Comparison of ENCODE assay signal across 17 cellular contexts in the genomic region with DNA sequence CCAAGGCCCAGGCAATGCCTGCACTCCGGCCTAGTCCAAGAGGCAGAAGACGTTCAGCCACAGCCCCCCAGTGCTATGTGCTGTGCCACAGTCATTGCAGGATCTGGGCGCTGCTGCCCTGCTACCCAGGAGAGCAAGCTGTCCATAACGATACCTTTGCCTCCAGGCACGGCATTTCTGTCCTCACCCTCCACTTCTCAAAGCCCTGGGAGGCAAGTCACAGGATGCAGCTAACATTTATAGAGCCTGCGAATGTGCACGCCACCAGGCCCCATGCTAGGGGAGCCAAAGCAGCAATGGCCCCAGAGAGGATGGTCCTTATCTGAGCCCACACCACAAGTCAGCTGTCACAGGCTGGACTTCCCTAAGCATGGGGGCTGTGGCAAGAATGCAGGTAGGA. TPM values are rescaled to one million over a fixed set of nuclear protein-coding genes. Genes with fewer than 3 reads are reported as not detected.
A peak's percentile ranks its signal among the peaks of the same experiment; 100 is the strongest.
DNase-seq lines count a peak whose midpoint lies in the region; ATAC-seq, FAIRE-seq and TF ChIP-seq lines count a peak whose summit lies in the region.
"Had no signal": no experiment of that assay in that cellular context is flagged by ENCODE, and none has a peak within 500 bp of the region (broad histone marks: within the 10 kb centered on the region; RNA-seq: fewer than 3 reads in every experiment).

No MANE protein-coding gene starts in this region.

- no peaks in the 10 kb centered on the region for H3K27me3 Mint-ChIP-seq in activated T-cell treated with anti-CD3 and anti-CD28 coated beads, Interleukin-2, amount 50 U/mL, for 72 hours (ENCODE audit: low read depth)
- H3K27me3 Mint-ChIP-seq in HFFc6 (ENCODE audit: insufficient read depth), result no peaks in the 10 kb centered on the region; the same call in 1 of the 2 replicates
- H3K27me3 Mint-ChIP-seq in glutamatergic neuron (ENCODE audit: unreplicated experiment), result peaks cover 10% of the 10 kb centered on the region

- H2AFZ ChIP-seq in H1 (ENCODE audit: low read length) (no peak overlapping the region), osteoblast (ENCODE audit: low read length) (no peak overlapping the region)

- no peak overlapping the region for H2BK12ac ChIP-seq in H1 (ENCODE audit: low read depth, low read length)

- DNase-seq in activated T-cell treated with anti-CD3 and anti-CD28 coated beads, Interleukin-2, amount 50 U/mL, for 72 hours, result no peak
- DNase-seq in activated T-cell treated with anti-CD3 and anti-CD28 coated beads for 4 hours (no peak), HFFc6 (no peak), H1 (ENCODE audit: low read depth in 1 of 2, low spot score in 2 of 2) (no peak), osteoblast (ENCODE audit: insufficient read length, low spot score, missing footprints) (peak; percentile 69), glutamatergic neuron (no peak), NCI-H1417 treated with DMSO at 0.1 percent for 48 hours (lab: John Stamatoyannopoulos, UW) (no peak), NCI-H2196 (lab: John Stamatoyannopoulos, UW; ENCODE audit: unreplicated experiment) (no peak)
- DNase-seq: H7, Kasumi-1, MM.1S, NCI-H1105, NCI-H187, NCI-H69, SJCRH30 had no signal

- H3K14ac ChIP-seq in H1 (ENCODE audit: insufficient read length), result no peak overlapping the region

- no peak overlapping the region for H3K4me3 Mint-ChIP-seq in activated T-cell treated with anti-CD3 and anti-CD28 coated beads, Interleukin-2, amount 50 U/mL, for 72 hours
- H3K4me3 Mint-ChIP-seq in HFFc6 (no peak overlapping the region), glutamatergic neuron (ENCODE audit: unreplicated experiment) (no peak overlapping the region)

- TF ChIP-seq CTCF in HFFc6 (IDR thresholded peaks at IDR 0.05) (no peak), H1 (IDR thresholded peaks at IDR 0.05; ENCODE audit: control extremely low read depth in 1 of 3, insufficient read depth in 1 of 3, low read depth in 1 of 3, low read length in 3 of 3) (no peak), osteoblast (IDR thresholded peaks at IDR 0.05; ENCODE audit: extremely low read depth, low read depth, low read length) (no peak), glutamatergic neuron (IDR thresholded peaks at IDR 0.05; ENCODE audit: partially characterized antibody, unreplicated experiment) (no peak)

- POLR2A ChIA-PET in H1 (lab: Charles Lee; ENCODE audit: partially characterized antibody), result interaction anchor here (0.8 to 1.2 kb wide), 2 partner anchors 11 to 12 kb away, joined by 3 to 4 read pairs; no protein-coding TSS in a partner anchor

- no peak overlapping the region for H2BK15ac ChIP-seq in H1 (ENCODE audit: low read length)

- whole genome bisulfite sequencing in H1 (ENCODE audit: extremely low coverage in 1 of 2, insufficient coverage in 1 of 2, insufficient read length in 1 of 2, insufficient replicate concordance in 2 of 2, low coverage in 1 of 2, low lambda C conversion rate in 2 of 2, missing lambda C conversion rate in 1 of 2), 2 experiments, result 84% methylated on average over 7 of the region's 7 CpGs; no CpG with 5 or more reads in 1 of the 2 experiments

- H3K4me1 ChIP-seq in H1 (replicated peaks in 1 of 4; ENCODE audit: control insufficient read depth in 3 of 4, insufficient read depth in 4 of 4, low read length in 3 of 4), result peaks cover 0 to 12% (median 4%) of the 10 kb centered on the region in 4 experiments; a peak in 4 of 7 replicates
- no peaks in the 10 kb centered on the region for H3K4me1 ChIP-seq in osteoblast (ENCODE audit: insufficient read depth, low read length)

- TF ChIP-seq EP300 in H1 (IDR thresholded peaks at IDR 0.05; ENCODE audit: borderline replicate concordance in 1 of 2, low read depth in 2 of 2, low read length in 2 of 2), result no peak

- no peak overlapping the region for H4K5ac ChIP-seq in H1 (ENCODE audit: insufficient read length, low read depth, low read length)

- H3K36me3 ChIP-seq in H1 (ENCODE audit: control insufficient read depth in 2 of 4, insufficient read depth in 4 of 4, low read length in 3 of 4) (peaks cover 0 to 31% (median 8%) of the 10 kb centered on the region in 4 experiments; a peak in 5 of 8 replicates), osteoblast (ENCODE audit: insufficient read depth, low read length) (no peaks in the 10 kb centered on the region)
- H3K36me3 ChIP-seq: SJCRH30 had no signal

- H3K36me3 Mint-ChIP-seq in activated T-cell treated with anti-CD3 and anti-CD28 coated beads, Interleukin-2, amount 50 U/mL, for 72 hours (ENCODE audit: insufficient read depth in 2 of 2), result peaks cover 1 to 12% of the 10 kb centered on the region in 2 donors
- H3K36me3 Mint-ChIP-seq in HFFc6 (ENCODE audit: low read depth) (no peaks in the 10 kb centered on the region), glutamatergic neuron (ENCODE audit: unreplicated experiment) (no peaks in the 10 kb centered on the region)

- CTCF ChIA-PET in H1 (lab: Charles Lee; ENCODE audit: partially characterized antibody), result interaction anchor here (0.8 to 1.8 kb wide), 4 partner anchors 8 to 79 kb away, joined by 3 to 7 read pairs (median 3); no protein-coding TSS in a partner anchor

- no peak for TF ChIP-seq POLR2A in H1 (IDR thresholded peaks at IDR 0.05; ENCODE audit: control extremely low read depth in 1 of 2, low read depth in 2 of 2, low read length in 2 of 2)

- no peaks in the 10 kb centered on the region for H3K9me3 ChIP-seq in H1 (ENCODE audit: insufficient read depth in 2 of 2, low read depth in 1 of 2, low read length in 1 of 2)
- no peaks in the 10 kb centered on the region for H3K9me3 ChIP-seq in osteoblast (ENCODE audit: low read depth, low read length)
- H3K9me3 ChIP-seq: SJCRH30 had no signal

- H3K9me3 Mint-ChIP-seq in activated T-cell treated with anti-CD3 and anti-CD28 coated beads, Interleukin-2, amount 50 U/mL, for 72 hours, result no peaks in the 10 kb centered on the region
- H3K9me3 Mint-ChIP-seq in HFFc6, result no peaks in the 10 kb centered on the region
- H3K9me3 Mint-ChIP-seq in glutamatergic neuron (ENCODE audit: unreplicated experiment), result peaks cover 3% of the 10 kb centered on the region

- H3K4me1 Mint-ChIP-seq in activated T-cell treated with anti-CD3 and anti-CD28 coated beads, Interleukin-2, amount 50 U/mL, for 72 hours (ENCODE audit: low read depth), result peaks cover 4% of the 10 kb centered on the region
- H3K4me1 Mint-ChIP-seq in HFFc6 (ENCODE audit: low read depth), result no peaks in the 10 kb centered on the region
- H3K4me1 Mint-ChIP-seq in glutamatergic neuron (ENCODE audit: low read depth, unreplicated experiment), result peaks cover 45% of the 10 kb centered on the region

- no peak overlapping the region for H3K9ac ChIP-seq in H1 (replicated peaks in 1 of 4; ENCODE audit: extremely low read depth in 1 of 4, low read depth in 3 of 4, low read length in 3 of 4)

- H3K79me2 ChIP-seq in H1 (ENCODE audit: control insufficient read depth in 1 of 2, insufficient read depth in 2 of 2, low read length in 2 of 2) (peaks cover 3 to 80% of the 10 kb centered on the region in 2 experiments; a peak in 3 of 4 replicates), osteoblast (ENCODE audit: insufficient read depth, low read length) (no peaks in the 10 kb centered on the region)

- no peak overlapping the region for H2AK5ac ChIP-seq in H1 (ENCODE audit: low read depth, low read length)

- FAIRE-seq in H1 (lab: Jason Lieb, UNC), result no peak
- FAIRE-seq: GM12892 had no signal

- H2BK5ac ChIP-seq in H1 (ENCODE audit: low read depth, low read length), result peak overlapping the region; percentile 56; the same call in 1 of the 2 replicates

- H3K23ac ChIP-seq in H1 (ENCODE audit: insufficient read length), result no peak overlapping the region

- no peak for TF ChIP-seq RAD21 in H1 (IDR thresholded peaks at IDR 0.05 in 1 of 2, conservative IDR thresholded peaks at IDR 0.05 in 1 of 2; ENCODE audit: low read depth in 2 of 2, low read length in 2 of 2)

- H4K20me1 ChIP-seq in H1 (replicated peaks in 1 of 2; ENCODE audit: control insufficient read depth in 1 of 2, insufficient read depth in 2 of 2, low read length in 2 of 2) (peaks cover 25 to 56% of the 10 kb centered on the region in 2 experiments), osteoblast (ENCODE audit: insufficient read depth, low read length) (no peaks in the 10 kb centered on the region)

- H3K18ac ChIP-seq in H1 (ENCODE audit: extremely low read depth, low read length), result no peak overlapping the region

- no peaks in the 10 kb centered on the region for H3K23me2 ChIP-seq in H1 (ENCODE audit: low read depth, low read length)

- H2BK20ac ChIP-seq in H1 (ENCODE audit: low read length), result no peak overlapping the region

- H3K27me3 ChIP-seq in H1 (replicated peaks in 1 of 4; ENCODE audit: control insufficient read depth in 3 of 4, extremely low read depth in 1 of 4, insufficient read depth in 3 of 4, low read length in 3 of 4) (no peaks in the 10 kb centered on the region), osteoblast (ENCODE audit: insufficient read depth, low read length) (no peaks in the 10 kb centered on the region)
- H3K27me3 ChIP-seq: SJCRH30 had no signal

- H3K4ac ChIP-seq in H1 (replicated peaks; ENCODE audit: insufficient read length, low read depth, low read length), result no peak overlapping the region

- no peak overlapping the region for H3K27ac ChIP-seq in H1 (ENCODE audit: low read depth, low read length)
- H3K27ac ChIP-seq in osteoblast (ENCODE audit: low read depth, low read length), result no peak overlapping the region
- H3K27ac ChIP-seq: C4-2B, SJCRH30 had no signal

- H3K4me3 ChIP-seq in H1 (ENCODE audit: extremely low read depth in 1 of 4, insufficient read depth in 2 of 4, low read depth in 3 of 4, low read length in 4 of 4), result no peak overlapping the region
- no peak overlapping the region for H3K4me3 ChIP-seq in osteoblast (ENCODE audit: insufficient read depth, low read length)
- H3K4me3 ChIP-seq: SJCRH30 had no signal

- no peak overlapping the region for H3K56ac ChIP-seq in H1 (replicated peaks; ENCODE audit: insufficient read length, low read depth, low read length)

- H3K79me1 ChIP-seq in H1 (ENCODE audit: low read depth, low read length), result peaks cover 49% of the 10 kb centered on the region

- no peak overlapping the region for H4K8ac ChIP-seq in H1 (ENCODE audit: extremely low read depth, insufficient read depth, low read length)

- H3K4me2 ChIP-seq in H1 (ENCODE audit: insufficient read depth in 1 of 2, low read depth in 2 of 2, low read length in 2 of 2) (no peak overlapping the region), osteoblast (ENCODE audit: insufficient read depth, low read length) (no peak overlapping the region)

- ATAC-seq in activated T-cell treated with anti-CD3 and anti-CD28 coated beads, Interleukin-2, amount 50 U/mL, for 72 hours (replicated peaks in 1 of 2), result no peak

- peak overlapping the region; percentile 32 for H3K27ac Mint-ChIP-seq in activated T-cell treated with anti-CD3 and anti-CD28 coated beads, Interleukin-2, amount 50 U/mL, for 72 hours
- H3K27ac Mint-ChIP-seq in HFFc6, result peak overlapping the region; percentile 51
- H3K27ac Mint-ChIP-seq in glutamatergic neuron (ENCODE audit: unreplicated experiment), result no peak overlapping the region

- H4K91ac ChIP-seq in H1 (replicated peaks; ENCODE audit: insufficient read length, low read length), result peak overlapping the region; percentile 70

- no peak overlapping the region for H2BK120ac ChIP-seq in H1 (replicated peaks; ENCODE audit: low read depth, low read length)

RNA-seq across cellular contexts. Expression of a gene that starts 13.8 kb away (rescaled TPM):
- total RNA-seq in activated T-cell treated with anti-CD3 and anti-CD28 coated beads, Interleukin-2, amount 50 U/mL, for 72 hours, result 10 to 100 TPM; 31.4 to 36.5 TPM
- total RNA-seq in HFFc6 (2021; fragmentation: NEBNext Ultra II Directional; extraction: Animal tissue kit (Norgen Biotek cat#: 25700)), result 10 to 100 TPM in 5 of 6 experiments, 1 to 10 TPM in 1; 7.2 to 14.9 (median 13.0) TPM
- 66.4 and 68.1 TPM in 2 replicates for total RNA-seq in H1 (2021; fragmentation: NEBNext Ultra II Directional; extraction: Animal tissue kit (Norgen Biotek cat#: 25700))
- polyA plus RNA-seq in H1 (2011; rRNA removed), result 63.2 and 74.6 TPM in 2 replicates
- 70.8 TPM for polyA plus RNA-seq in H1 (2011; cell fraction: cytosol; rRNA removed)
- polyA plus RNA-seq in H1 (2011; cell fraction: nucleus; rRNA removed), result 254 TPM
- 37.5 to 52.4 TPM (median 44.7 TPM) in 4 replicates for polyA plus RNA-seq in H1 (2012, experiment 1 of 2)
- polyA plus RNA-seq in H1 (2012, experiment 2 of 2), result 7.8 TPM
- 62.6 TPM for polyA plus RNA-seq in H1 (2013, experiment 1 of 2)
- polyA plus RNA-seq in H1 (2013, experiment 2 of 2), result 67.6 TPM
- polyA minus RNA-seq in H1 (2011; rRNA and poly(A)+ RNA removed), result 214 and 223 TPM in 2 replicates
- 69.7 TPM for polyA minus RNA-seq in H1 (2011; cell fraction: cytosol; rRNA and poly(A)+ RNA removed)
- polyA minus RNA-seq in H1 (2011; cell fraction: nucleus; rRNA and poly(A)+ RNA removed), result 139 TPM
- total RNA-seq in osteoblast, result 8.3 and 11.2 TPM in 2 replicates
- 57.9 TPM for total RNA-seq in glutamatergic neuron (ENCODE audit: unreplicated experiment)
